In genomic region chr12:124772467-124773170, GRCh38 we compare ENCODE assay signal across 18 cellular contexts.
DNase-seq lines count a peak whose midpoint lies in the region; ATAC-seq, FAIRE-seq and TF ChIP-seq lines count a peak whose summit lies in the region.
"Had no signal": no experiment of that assay in that cellular context is flagged by ENCODE, and none has a peak within 500 bp of the region (broad histone marks: within the 10 kb centered on the region; RNA-seq: fewer than 3 reads in every experiment).

No MANE protein-coding gene starts in this region.

- H3K9me3 ChIP-seq in OCI-LY3 (ENCODE audit: insufficient read depth, low read length) (no peaks in the 10 kb centered on the region), H1 (ENCODE audit: insufficient read depth in 2 of 2, low read depth in 1 of 2, low read length in 1 of 2) (no peaks in the 10 kb centered on the region), mammary epithelial cell (replicated peaks; ENCODE audit: insufficient read depth, low read length) (no peaks in the 10 kb centered on the region)
- H3K9me3 ChIP-seq: colonic mucosa, tibial nerve had no signal

- ATAC-seq in activated CD4-positive, alpha-beta T cell treated with anti-CD3 and anti-CD28 coated beads for 36 hours = no peak
- ATAC-seq in GM21515 (IDR thresholded peaks at IDR 0.05; ENCODE audit: unreplicated experiment) (no peak), GM18498 (IDR thresholded peaks at IDR 0.05; ENCODE audit: unreplicated experiment) (no peak)

- H3K4me1 ChIP-seq in OCI-LY3 (ENCODE audit: low read length) (peaks cover 76% of the 10 kb centered on the region), H1 (replicated peaks in 1 of 4; ENCODE audit: control insufficient read depth in 3 of 4, insufficient read depth in 4 of 4, low read length in 3 of 4) (peaks cover 0 to 7% (median 1%) of the 10 kb centered on the region in 4 experiments; a peak in 3 of 7 replicates), mammary epithelial cell (ENCODE audit: insufficient read depth, low read length) (peaks cover 19% of the 10 kb centered on the region)
- H3K4me1 ChIP-seq: neural progenitor cell had no signal

- H3K4me3 Mint-ChIP-seq in activated CD4-positive, alpha-beta T cell treated with anti-CD3 and anti-CD28 coated beads for 36 hours = no peak overlapping the region
- peak overlapping the region in 1 of 2 donors; percentile 38 for H3K4me3 Mint-ChIP-seq in CD14-positive monocyte
- H3K4me3 Mint-ChIP-seq: activated naive CD8-positive, alpha-beta T cell treated with anti-CD3 and anti-CD28 coated beads for 36 hours; immature natural killer cell had no signal

- peak overlapping the region; percentile 43; the same call in 1 of the 2 replicates for H2BK12ac ChIP-seq in H1 (ENCODE audit: low read depth, low read length)

- H3K4me2 ChIP-seq in OCI-LY3 (ENCODE audit: low read length) (peak overlapping the region; percentile 79), H1 (ENCODE audit: insufficient read depth in 1 of 2, low read depth in 2 of 2, low read length in 2 of 2) (no peak overlapping the region), mammary epithelial cell (ENCODE audit: insufficient read depth, low read depth, low read length) (no peak overlapping the region)

- intact Hi-C loops in activated CD4-positive, alpha-beta T cell treated with anti-CD3 and anti-CD28 coated beads for 36 hours (cut with DNase I, micrococcal nuclease) = loop anchor here (5.0 to 10.0 kb wide), 2 partner anchors 450 to 858 kb away; no protein-coding TSS in a partner anchor
- intact Hi-C loops in CD14-positive monocyte (cut with micrococcal nuclease) = loop anchor here (5.0 to 10.0 kb wide), 4 partner anchors 95 to 738 kb away; no protein-coding TSS in a partner anchor
- intact Hi-C loops in mammary epithelial cell (cut with micrococcal nuclease) = loop anchor here (1.0 to 5.0 kb wide), 4 partner anchors 425 to 970 kb away; no protein-coding TSS in a partner anchor

- H3K4me1 Mint-ChIP-seq in activated CD4-positive, alpha-beta T cell treated with anti-CD3 and anti-CD28 coated beads for 36 hours = peaks cover 41% of the 10 kb centered on the region
- H3K4me1 Mint-ChIP-seq in CD14-positive monocyte = peaks cover 81% of the 10 kb centered on the region

- no peaks in the 10 kb centered on the region for H3K79me2 ChIP-seq in OCI-LY3 (ENCODE audit: low read length)
- no peaks in the 10 kb centered on the region for H3K79me2 ChIP-seq in H1 (ENCODE audit: control insufficient read depth in 1 of 2, insufficient read depth in 2 of 2, low read length in 2 of 2)
- H3K79me2 ChIP-seq in mammary epithelial cell (ENCODE audit: insufficient read depth, low read length) = no peaks in the 10 kb centered on the region

- peaks cover 25% of the 10 kb centered on the region for H3K27me3 ChIP-seq in OCI-LY3 (ENCODE audit: low read depth, low read length)
- H3K27me3 ChIP-seq in H1 (replicated peaks in 1 of 4; ENCODE audit: control insufficient read depth in 3 of 4, extremely low read depth in 1 of 4, insufficient read depth in 3 of 4, low read length in 3 of 4) = peaks cover 0 to 5% (median 0%) of the 10 kb centered on the region in 4 experiments; a peak in 2 of 7 replicates
- H3K27me3 ChIP-seq in mammary epithelial cell (ENCODE audit: insufficient read depth, low read length) = no peaks in the 10 kb centered on the region
- H3K27me3 ChIP-seq: colonic mucosa, tibial nerve had no signal

- H3K27me3 Mint-ChIP-seq in activated CD4-positive, alpha-beta T cell treated with anti-CD3 and anti-CD28 coated beads for 36 hours = peaks cover 12% of the 10 kb centered on the region
- peaks cover 2 to 15% (median 5%) of the 10 kb centered on the region in 3 donors for H3K27me3 Mint-ChIP-seq in CD14-positive monocyte (ENCODE audit: low read depth in 3 of 3)

- TF ChIP-seq EP300 in H1 (IDR thresholded peaks at IDR 0.05; ENCODE audit: borderline replicate concordance in 1 of 2, low read depth in 2 of 2, low read length in 2 of 2) = no peak

- no peak overlapping the region for H4K8ac ChIP-seq in H1 (ENCODE audit: extremely low read depth, insufficient read depth, low read length)

- peaks cover 5% of the 10 kb centered on the region for H3K9me3 Mint-ChIP-seq in activated CD4-positive, alpha-beta T cell treated with anti-CD3 and anti-CD28 coated beads for 36 hours (ENCODE audit: low read depth)
- H3K9me3 Mint-ChIP-seq in CD14-positive monocyte = peaks cover 0 to 3% (median 0%) of the 10 kb centered on the region in 7 donors
- H3K9me3 Mint-ChIP-seq: CD4-positive, alpha-beta memory T cell; immature natural killer cell had no signal

- no peak for FAIRE-seq in H1 (lab: Jason Lieb, UNC)
- FAIRE-seq: A204.1 had no signal

- no peak overlapping the region for H3K56ac ChIP-seq in H1 (replicated peaks; ENCODE audit: insufficient read length, low read depth, low read length)

- in situ Hi-C loops in mammary epithelial cell (cut with MboI; ENCODE audit: low sequenced_read_pairs in 2 of 2) = loop anchor here in 1 of 2 donors (25.0 kb wide), 1 partner anchor 360 kb away; no protein-coding TSS in a partner anchor

- no peak overlapping the region for H3K4ac ChIP-seq in H1 (replicated peaks; ENCODE audit: insufficient read length, low read depth, low read length)

- H2BK20ac ChIP-seq in H1 (ENCODE audit: low read length) = no peak overlapping the region

- peak overlapping the region; percentile 20 for H3K27ac Mint-ChIP-seq in activated CD4-positive, alpha-beta T cell treated with anti-CD3 and anti-CD28 coated beads for 36 hours
- H3K27ac Mint-ChIP-seq in CD14-positive monocyte = peak overlapping the region in 5 of 7 donors; percentile 16 to 96 (median 72)
- H3K27ac Mint-ChIP-seq: activated naive CD8-positive, alpha-beta T cell treated with anti-CD3 and anti-CD28 coated beads for 36 hours; neural progenitor cell had no signal

- TF ChIP-seq CTCF in CD14-positive monocyte (IDR thresholded peaks at IDR 0.05) (no peak), OCI-LY3 (IDR thresholded peaks at IDR 0.05; ENCODE audit: low read depth, low read length) (no peak), H1 (IDR thresholded peaks at IDR 0.05; ENCODE audit: control extremely low read depth in 1 of 3, insufficient read depth in 1 of 3, low read depth in 1 of 3, low read length in 3 of 3) (0 out of 4 replicates have a peak, but pooled peaks of 1 of the 3 experiments have one; percentile 1), mammary epithelial cell (conservative IDR thresholded peaks at IDR 0.05 in 1 of 2, IDR thresholded peaks at IDR 0.05 in 1 of 2; ENCODE audit: extremely low read depth in 1 of 2, insufficient read depth in 1 of 2, low read depth in 1 of 2, low read length in 2 of 2) (no peak)

- no peak for DNase-seq in activated CD4-positive, alpha-beta T cell treated with anti-CD3 and anti-CD28 coated beads for 36 hours
- DNase-seq in activated CD4-positive, alpha-beta T cell treated with anti-CD3 and anti-CD28 coated beads for 4 hours = no peak
- DNase-seq in CD14-positive monocyte (ENCODE audit: low spot score) (no peak), H1 (ENCODE audit: low read depth in 1 of 2, low spot score in 2 of 2) (no peak), mammary epithelial cell (no peak)

- no peak overlapping the region for H3K18ac ChIP-seq in H1 (ENCODE audit: extremely low read depth, low read length)

- H3K4me3 ChIP-seq in OCI-LY3 (ENCODE audit: low read length) = peak overlapping the region; percentile 65; the same call in 1 of the 2 replicates
- H3K4me3 ChIP-seq in H1 (ENCODE audit: extremely low read depth in 1 of 4, insufficient read depth in 2 of 4, low read depth in 3 of 4, low read length in 4 of 4) = no peak overlapping the region
- no peak overlapping the region for H3K4me3 ChIP-seq in mammary epithelial cell (replicated peaks in 1 of 3; ENCODE audit: insufficient read depth in 1 of 3, low read depth in 2 of 3, low read length in 3 of 3)
- H3K4me3 ChIP-seq: colonic mucosa, neural progenitor cell, SK-N-MC, smooth muscle cell, tibial nerve had no signal

- POLR2A ChIA-PET in activated CD4-positive, alpha-beta T cell treated with anti-CD3 and anti-CD28 coated beads for 36 hours (lab: Charles Lee) = no interaction called here
- POLR2A ChIA-PET in H1 (lab: Charles Lee; ENCODE audit: partially characterized antibody) = interaction anchor here (1.2 kb wide), 1 partner anchor 476 kb away, joined by 3 read pairs; no protein-coding TSS in a partner anchor

- TF ChIP-seq POLR2A in H1 (IDR thresholded peaks at IDR 0.05; ENCODE audit: control extremely low read depth in 1 of 2, low read depth in 2 of 2, low read length in 2 of 2) = no peak

- H2BK5ac ChIP-seq in H1 (ENCODE audit: low read depth, low read length) = no peak overlapping the region

- no TSS peak for BruUV-seq in mammary epithelial cell (replicated peaks; lab: Mats Ljungman, UMichigan)

- no peak overlapping the region for H3K14ac ChIP-seq in H1 (ENCODE audit: insufficient read length)

- H3K23ac ChIP-seq in H1 (ENCODE audit: insufficient read length) = no peak overlapping the region

- H2AK5ac ChIP-seq in H1 (ENCODE audit: low read depth, low read length) = no peak overlapping the region

- no peak overlapping the region for H2BK120ac ChIP-seq in H1 (replicated peaks; ENCODE audit: low read depth, low read length)

- H4K5ac ChIP-seq in H1 (ENCODE audit: insufficient read length, low read depth, low read length) = no peak overlapping the region

- H2AFZ ChIP-seq in OCI-LY3 (ENCODE audit: low read depth, low read length) (no peak overlapping the region), H1 (ENCODE audit: low read length) (no peak overlapping the region), mammary epithelial cell (ENCODE audit: low read depth, low read length) (no peak overlapping the region)
- H2AFZ ChIP-seq: neural progenitor cell had no signal

- TF ChIP-seq RAD21 in H1 (IDR thresholded peaks at IDR 0.05 in 1 of 2, conservative IDR thresholded peaks at IDR 0.05 in 1 of 2; ENCODE audit: low read depth in 2 of 2, low read length in 2 of 2) = no peak

- H3K36me3 Mint-ChIP-seq in activated CD4-positive, alpha-beta T cell treated with anti-CD3 and anti-CD28 coated beads for 36 hours (ENCODE audit: low read depth) = peaks cover 4% of the 10 kb centered on the region
- H3K36me3 Mint-ChIP-seq in CD14-positive monocyte = peaks cover 2 to 3% of the 10 kb centered on the region in 2 donors
- H3K36me3 Mint-ChIP-seq: CD4-positive, alpha-beta memory T cell; immature natural killer cell; neural progenitor cell had no signal

- H3K9ac ChIP-seq in OCI-LY3 (ENCODE audit: low read length) = peak overlapping the region; percentile 74; the same call in 1 of the 2 replicates
- H3K9ac ChIP-seq in H1 (replicated peaks in 1 of 4; ENCODE audit: extremely low read depth in 1 of 4, low read depth in 3 of 4, low read length in 3 of 4) = no peak overlapping the region
- no peak overlapping the region for H3K9ac ChIP-seq in mammary epithelial cell (ENCODE audit: insufficient read depth, low read length)
- H3K9ac ChIP-seq: neural progenitor cell had no signal

- no peaks in the 10 kb centered on the region for H3K79me1 ChIP-seq in H1 (ENCODE audit: low read depth, low read length)

- peaks cover 8% of the 10 kb centered on the region for H3K36me3 ChIP-seq in OCI-LY3 (replicated peaks; ENCODE audit: low read depth, low read length)
- no peaks in the 10 kb centered on the region for H3K36me3 ChIP-seq in H1 (ENCODE audit: control insufficient read depth in 2 of 4, insufficient read depth in 4 of 4, low read length in 3 of 4)
- no peaks in the 10 kb centered on the region for H3K36me3 ChIP-seq in mammary epithelial cell (ENCODE audit: insufficient read depth, low read length)
- H3K36me3 ChIP-seq: colonic mucosa, neural progenitor cell, tibial nerve had no signal

- CTCF ChIA-PET in activated CD4-positive, alpha-beta T cell treated with anti-CD3 and anti-CD28 coated beads for 36 hours (lab: Charles Lee) = interaction anchor here (0.5 to 2.4 kb wide), 12 partner anchors 11 to 736 kb away, joined by 3 to 20 read pairs (median 4); no protein-coding TSS in a partner anchor
- CTCF ChIA-PET in H1 (lab: Charles Lee; ENCODE audit: partially characterized antibody) (interaction anchor here (1.0 to 2.9 kb wide), 17 partner anchors 8 to 735 kb away, joined by 3 to 12 read pairs (median 4); no protein-coding TSS in a partner anchor), mammary epithelial cell (lab: Charles Lee; ENCODE audit: low non-redundant PET) (no interaction called here)

- WGBS in H1 (ENCODE audit: extremely low coverage in 1 of 2, insufficient coverage in 1 of 2, insufficient read length in 1 of 2, insufficient replicate concordance in 2 of 2, low coverage in 1 of 2, low lambda C conversion rate in 2 of 2, missing lambda C conversion rate in 1 of 2), 2 experiments = 87% methylated on average over 17 of the region's 17 CpGs; no CpG with 5 or more reads in 1 of the 2 experiments
- WGBS in mammary epithelial cell (ENCODE audit: low coverage, missing lambda C conversion rate) = 73% methylated on average over 15 of the region's 17 CpGs

- H3K27ac ChIP-seq in OCI-LY3 (ENCODE audit: low read length) (peak overlapping the region; percentile 96; the same call in 1 of the 2 replicates), H1 (ENCODE audit: low read depth, low read length) (no peak overlapping the region), mammary epithelial cell (ENCODE audit: insufficient read depth, low read depth, low read length) (no peak overlapping the region)
- H3K27ac ChIP-seq: colonic mucosa, epithelial cell of prostate, neural progenitor cell, SK-N-MC, tibial nerve had no signal

- dilution Hi-C loops in mammary epithelial cell (cut with HindIII; ENCODE audit: low sequenced_read_pairs) = no loop called here

- H3K23me2 ChIP-seq in H1 (ENCODE audit: low read depth, low read length) = no peaks in the 10 kb centered on the region; the same call in 1 of the 2 replicates

- H2BK15ac ChIP-seq in H1 (ENCODE audit: low read length) = no peak overlapping the region; the same call in 1 of the 2 replicates

- peak overlapping the region; percentile 61 for H4K91ac ChIP-seq in H1 (replicated peaks; ENCODE audit: insufficient read length, low read length)

- no peaks in the 10 kb centered on the region for H4K20me1 ChIP-seq in OCI-LY3 (ENCODE audit: insufficient read depth, low read length)
- H4K20me1 ChIP-seq in H1 (replicated peaks in 1 of 2; ENCODE audit: control insufficient read depth in 1 of 2, insufficient read depth in 2 of 2, low read length in 2 of 2) = no peaks in the 10 kb centered on the region
- no peaks in the 10 kb centered on the region for H4K20me1 ChIP-seq in mammary epithelial cell (ENCODE audit: insufficient read depth, low read length)
